ENCODE assay signal across 1 cellular context in the genomic region with DNA sequence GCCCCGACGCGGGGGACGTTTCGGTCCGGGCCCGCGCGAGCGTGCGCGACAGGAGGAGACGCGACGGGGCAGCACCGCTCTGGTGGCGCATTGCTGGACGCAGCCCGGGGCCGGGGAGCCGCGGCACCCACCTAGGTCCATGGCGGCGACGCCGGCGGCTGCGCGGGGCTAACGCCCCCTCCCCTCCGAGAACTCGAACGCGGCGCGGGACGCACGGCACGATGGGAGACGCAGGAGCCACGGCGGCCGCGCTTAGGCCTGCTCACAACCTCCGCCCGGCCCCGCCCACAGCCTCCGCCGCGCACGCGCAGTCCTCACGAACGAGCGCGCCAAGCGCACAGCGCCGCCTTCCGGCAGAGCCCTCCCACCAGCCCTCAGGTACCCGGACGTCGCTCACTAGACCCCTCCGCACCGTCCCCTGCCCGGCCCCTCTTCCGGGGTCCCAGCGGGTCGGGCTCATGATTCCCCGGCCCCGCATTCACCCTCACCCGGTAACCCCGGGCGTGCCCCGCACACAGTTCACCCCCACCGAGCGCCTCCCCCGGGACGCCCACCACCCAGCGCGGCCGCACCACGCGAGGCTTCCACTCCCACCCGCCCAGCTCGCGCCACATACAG.
TF ChIP-seq lines count a peak whose summit lies in the region.

A gene (minus strand): TSS at position 263 of the 618 bp plus-strand sequence. CDS start 122 bp downstream, at position 141.

TF ChIP-seq in K562, 482 proteins besides CTCF, POLR2A, EP300 and RAD21 (continued from another document and continues in another):
- TF ChIP-seq, protein P1, sequence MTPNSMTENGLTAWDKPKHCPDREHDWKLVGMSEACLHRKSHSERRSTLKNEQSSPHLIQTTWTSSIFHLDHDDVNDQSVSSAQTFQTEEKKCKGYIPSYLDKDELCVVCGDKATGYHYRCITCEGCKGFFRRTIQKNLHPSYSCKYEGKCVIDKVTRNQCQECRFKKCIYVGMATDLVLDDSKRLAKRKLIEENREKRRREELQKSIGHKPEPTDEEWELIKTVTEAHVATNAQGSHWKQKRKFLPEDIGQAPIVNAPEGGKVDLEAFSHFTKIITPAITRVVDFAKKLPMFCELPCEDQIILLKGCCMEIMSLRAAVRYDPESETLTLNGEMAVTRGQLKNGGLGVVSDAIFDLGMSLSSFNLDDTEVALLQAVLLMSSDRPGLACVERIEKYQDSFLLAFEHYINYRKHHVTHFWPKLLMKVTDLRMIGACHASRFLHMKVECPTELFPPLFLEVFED (CRISPR knock-in tag; conservative IDR thresholded peaks at IDR 0.05), result no peak
- no peak for TF ChIP-seq RBBP5 (IDR thresholded peaks at IDR 0.05; ENCODE audit: borderline replicate concordance, insufficient read depth, low read length, poor library complexity, severe bottlenecking)
- no peak for TF ChIP-seq MAFK (IDR thresholded peaks at IDR 0.05; ENCODE audit: low read length)
- TF ChIP-seq EZH2 (IDR thresholded peaks at IDR 0.05; ENCODE audit: borderline replicate concordance, low read depth, low read length), result no peak
- peak; percentile 33; the same call in 1 of the 2 replicates for TF ChIP-seq MTA3 (IDR thresholded peaks at IDR 0.05; ENCODE audit: borderline replicate concordance)
- peak; percentile 57 for TF ChIP-seq TBP (optimal IDR thresholded peaks at IDR 0.05; ENCODE audit: low read depth, low read length)
- no peak for TF ChIP-seq CHD4 (IDR thresholded peaks at IDR 0.05; ENCODE audit: insufficient read depth, insufficient replicate concordance, low read depth, low read length, poor library complexity, severe bottlenecking)
- peak; percentile 72 for TF ChIP-seq SP1 (CRISPR knock-in tag; IDR thresholded peaks at IDR 0.05)
- TF ChIP-seq, protein P2, sequence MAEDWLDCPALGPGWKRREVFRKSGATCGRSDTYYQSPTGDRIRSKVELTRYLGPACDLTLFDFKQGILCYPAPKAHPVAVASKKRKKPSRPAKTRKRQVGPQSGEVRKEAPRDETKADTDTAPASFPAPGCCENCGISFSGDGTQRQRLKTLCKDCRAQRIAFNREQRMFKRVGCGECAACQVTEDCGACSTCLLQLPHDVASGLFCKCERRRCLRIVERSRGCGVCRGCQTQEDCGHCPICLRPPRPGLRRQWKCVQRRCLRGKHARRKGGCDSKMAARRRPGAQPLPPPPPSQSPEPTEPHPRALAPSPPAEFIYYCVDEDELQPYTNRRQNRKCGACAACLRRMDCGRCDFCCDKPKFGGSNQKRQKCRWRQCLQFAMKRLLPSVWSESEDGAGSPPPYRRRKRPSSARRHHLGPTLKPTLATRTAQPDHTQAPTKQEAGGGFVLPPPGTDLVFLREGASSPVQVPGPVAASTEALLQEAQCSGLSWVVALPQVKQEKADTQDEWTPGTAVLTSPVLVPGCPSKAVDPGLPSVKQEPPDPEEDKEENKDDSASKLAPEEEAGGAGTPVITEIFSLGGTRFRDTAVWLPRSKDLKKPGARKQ (CRISPR knock-in tag; IDR thresholded peaks at IDR 0.05), result no peak
- TF ChIP-seq PYGO2 (tag; IDR thresholded peaks at IDR 0.05), result no peak
- TF ChIP-seq ZKSCAN8 (CRISPR knock-in tag; IDR thresholded peaks at IDR 0.05), result no peak
- TF ChIP-seq, protein P3, sequence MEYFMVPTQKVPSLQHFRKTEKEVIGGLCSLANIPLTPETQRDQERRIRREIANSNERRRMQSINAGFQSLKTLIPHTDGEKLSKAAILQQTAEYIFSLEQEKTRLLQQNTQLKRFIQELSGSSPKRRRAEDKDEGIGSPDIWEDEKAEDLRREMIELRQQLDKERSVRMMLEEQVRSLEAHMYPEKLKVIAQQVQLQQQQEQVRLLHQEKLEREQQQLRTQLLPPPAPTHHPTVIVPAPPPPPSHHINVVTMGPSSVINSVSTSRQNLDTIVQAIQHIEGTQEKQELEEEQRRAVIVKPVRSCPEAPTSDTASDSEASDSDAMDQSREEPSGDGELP (CRISPR knock-in tag; IDR thresholded peaks at IDR 0.05; ENCODE audit: borderline replicate concordance), result peak; percentile 52; the same call in 1 of the 2 replicates
- TF ChIP-seq, protein P4, sequence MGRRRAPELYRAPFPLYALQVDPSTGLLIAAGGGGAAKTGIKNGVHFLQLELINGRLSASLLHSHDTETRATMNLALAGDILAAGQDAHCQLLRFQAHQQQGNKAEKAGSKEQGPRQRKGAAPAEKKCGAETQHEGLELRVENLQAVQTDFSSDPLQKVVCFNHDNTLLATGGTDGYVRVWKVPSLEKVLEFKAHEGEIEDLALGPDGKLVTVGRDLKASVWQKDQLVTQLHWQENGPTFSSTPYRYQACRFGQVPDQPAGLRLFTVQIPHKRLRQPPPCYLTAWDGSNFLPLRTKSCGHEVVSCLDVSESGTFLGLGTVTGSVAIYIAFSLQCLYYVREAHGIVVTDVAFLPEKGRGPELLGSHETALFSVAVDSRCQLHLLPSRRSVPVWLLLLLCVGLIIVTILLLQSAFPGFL (CRISPR knock-in tag; IDR thresholded peaks at IDR 0.05), result no peak
- TF ChIP-seq NELFE (IDR thresholded peaks at IDR 0.05; ENCODE audit: insufficient read depth, insufficient read length), result no peak
- peak; percentile 54; the same call in 1 of the 2 replicates for TF ChIP-seq ZNF143 (CRISPR knock-in tag; IDR thresholded peaks at IDR 0.05)
- TF ChIP-seq, protein P5, sequence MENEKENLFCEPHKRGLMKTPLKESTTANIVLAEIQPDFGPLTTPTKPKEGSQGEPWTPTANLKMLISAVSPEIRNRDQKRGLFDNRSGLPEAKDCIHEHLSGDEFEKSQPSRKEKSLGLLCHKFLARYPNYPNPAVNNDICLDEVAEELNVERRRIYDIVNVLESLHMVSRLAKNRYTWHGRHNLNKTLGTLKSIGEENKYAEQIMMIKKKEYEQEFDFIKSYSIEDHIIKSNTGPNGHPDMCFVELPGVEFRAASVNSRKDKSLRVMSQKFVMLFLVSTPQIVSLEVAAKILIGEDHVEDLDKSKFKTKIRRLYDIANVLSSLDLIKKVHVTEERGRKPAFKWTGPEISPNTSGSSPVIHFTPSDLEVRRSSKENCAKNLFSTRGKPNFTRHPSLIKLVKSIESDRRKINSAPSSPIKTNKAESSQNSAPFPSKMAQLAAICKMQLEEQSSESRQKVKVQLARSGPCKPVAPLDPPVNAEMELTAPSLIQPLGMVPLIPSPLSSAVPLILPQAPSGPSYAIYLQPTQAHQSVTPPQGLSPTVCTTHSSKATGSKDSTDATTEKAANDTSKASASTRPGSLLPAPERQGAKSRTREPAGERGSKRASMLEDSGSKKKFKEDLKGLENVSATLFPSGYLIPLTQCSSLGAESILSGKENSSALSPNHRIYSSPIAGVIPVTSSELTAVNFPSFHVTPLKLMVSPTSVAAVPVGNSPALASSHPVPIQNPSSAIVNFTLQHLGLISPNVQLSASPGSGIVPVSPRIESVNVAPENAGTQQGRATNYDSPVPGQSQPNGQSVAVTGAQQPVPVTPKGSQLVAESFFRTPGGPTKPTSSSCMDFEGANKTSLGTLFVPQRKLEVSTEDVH (IDR thresholded peaks at IDR 0.05; ENCODE audit: low read depth, partially characterized antibody), result peak; percentile 38
- TF ChIP-seq CBX1 (IDR thresholded peaks at IDR 0.05; ENCODE audit: low read depth), result no peak
- no peak for TF ChIP-seq MCM5 (IDR thresholded peaks at IDR 0.05; ENCODE audit: low read depth)
- peak; percentile 33 for TF ChIP-seq FIP1L1 (IDR thresholded peaks at IDR 0.05; ENCODE audit: low read depth, low read length, poor library complexity, severe bottlenecking)
- 0 out of 2 replicates have a peak, but pooled peaks have one; percentile 3 for TF ChIP-seq STAG1 (CRISPR knock-in tag; IDR thresholded peaks at IDR 0.05; ENCODE audit: borderline replicate concordance)
- TF ChIP-seq NFRKB (IDR thresholded peaks at IDR 0.05; ENCODE audit: low read depth), result 0 out of 2 replicates have a peak, but pooled peaks have one; percentile 27
- 0 out of 2 replicates have a peak, but pooled peaks have one; percentile 53 for TF ChIP-seq ELF4 (CRISPR knock-in tag; IDR thresholded peaks at IDR 0.05)
- TF ChIP-seq XRCC3 (IDR thresholded peaks at IDR 0.05), result no peak
- no peak for TF ChIP-seq RAD51 (IDR thresholded peaks at IDR 0.05; ENCODE audit: borderline replicate concordance, low read depth)
- no peak for TF ChIP-seq KDM1A (IDR thresholded peaks at IDR 0.05)
- peak; percentile 22; the same call in 1 of the 2 replicates for TF ChIP-seq CHD2 (IDR thresholded peaks at IDR 0.05; ENCODE audit: low read depth, low read length)
- TF ChIP-seq, protein P6, sequence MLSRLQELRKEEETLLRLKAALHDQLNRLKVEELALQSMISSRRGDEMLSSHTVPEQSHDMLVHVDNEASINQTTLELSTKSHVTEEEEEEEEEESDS (CRISPR knock-in tag; IDR thresholded peaks at IDR 0.05), result no peak
- TF ChIP-seq ZC3H8 (IDR thresholded peaks at IDR 0.05), result no peak
- TF ChIP-seq ZNF124 (CRISPR knock-in tag; IDR thresholded peaks at IDR 0.05), result no peak
- TF ChIP-seq, protein P7, sequence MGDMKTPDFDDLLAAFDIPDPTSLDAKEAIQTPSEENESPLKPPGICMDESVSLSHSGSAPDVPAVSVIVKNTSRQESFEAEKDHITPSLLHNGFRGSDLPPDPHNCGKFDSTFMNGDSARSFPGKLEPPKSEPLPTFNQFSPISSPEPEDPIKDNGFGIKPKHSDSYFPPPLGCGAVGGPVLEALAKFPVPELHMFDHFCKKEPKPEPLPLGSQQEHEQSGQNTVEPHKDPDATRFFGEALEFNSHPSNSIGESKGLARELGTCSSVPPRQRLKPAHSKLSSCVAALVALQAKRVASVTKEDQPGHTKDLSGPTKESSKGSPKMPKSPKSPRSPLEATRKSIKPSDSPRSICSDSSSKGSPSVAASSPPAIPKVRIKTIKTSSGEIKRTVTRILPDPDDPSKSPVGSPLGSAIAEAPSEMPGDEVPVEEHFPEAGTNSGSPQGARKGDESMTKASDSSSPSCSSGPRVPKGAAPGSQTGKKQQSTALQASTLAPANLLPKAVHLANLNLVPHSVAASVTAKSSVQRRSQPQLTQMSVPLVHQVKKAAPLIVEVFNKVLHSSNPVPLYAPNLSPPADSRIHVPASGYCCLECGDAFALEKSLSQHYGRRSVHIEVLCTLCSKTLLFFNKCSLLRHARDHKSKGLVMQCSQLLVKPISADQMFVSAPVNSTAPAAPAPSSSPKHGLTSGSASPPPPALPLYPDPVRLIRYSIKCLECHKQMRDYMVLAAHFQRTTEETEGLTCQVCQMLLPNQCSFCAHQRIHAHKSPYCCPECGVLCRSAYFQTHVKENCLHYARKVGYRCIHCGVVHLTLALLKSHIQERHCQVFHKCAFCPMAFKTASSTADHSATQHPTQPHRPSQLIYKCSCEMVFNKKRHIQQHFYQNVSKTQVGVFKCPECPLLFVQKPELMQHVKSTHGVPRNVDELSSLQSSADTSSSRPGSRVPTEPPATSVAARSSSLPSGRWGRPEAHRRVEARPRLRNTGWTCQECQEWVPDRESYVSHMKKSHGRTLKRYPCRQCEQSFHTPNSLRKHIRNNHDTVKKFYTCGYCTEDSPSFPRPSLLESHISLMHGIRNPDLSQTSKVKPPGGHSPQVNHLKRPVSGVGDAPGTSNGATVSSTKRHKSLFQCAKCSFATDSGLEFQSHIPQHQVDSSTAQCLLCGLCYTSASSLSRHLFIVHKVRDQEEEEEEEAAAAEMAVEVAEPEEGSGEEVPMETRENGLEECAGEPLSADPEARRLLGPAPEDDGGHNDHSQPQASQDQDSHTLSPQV (IDR thresholded peaks at IDR 0.05), result peak; percentile 27; the same call in 1 of the 2 replicates
- TF ChIP-seq NFE2L1 (tag; IDR thresholded peaks at IDR 0.05; ENCODE audit: borderline replicate concordance, low read depth), result no peak
- TF ChIP-seq, protein P8, sequence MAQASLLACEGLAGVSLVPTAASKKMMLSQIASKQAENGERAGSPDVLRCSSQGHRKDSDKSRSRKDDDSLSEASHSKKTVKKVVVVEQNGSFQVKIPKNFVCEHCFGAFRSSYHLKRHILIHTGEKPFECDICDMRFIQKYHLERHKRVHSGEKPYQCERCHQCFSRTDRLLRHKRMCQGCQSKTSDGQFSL (CRISPR knock-in tag; IDR thresholded peaks at IDR 0.05), result no peak
- TF ChIP-seq, protein P8 (tag; IDR thresholded peaks at IDR 0.05), result no peak
- TF ChIP-seq XRCC5 (IDR thresholded peaks at IDR 0.05; ENCODE audit: low read depth, low read length), result 0 out of 2 replicates have a peak, but pooled peaks have one; percentile 65
- no peak for TF ChIP-seq FOXK2 (conservative IDR thresholded peaks at IDR 0.05 in 1 of 2, IDR thresholded peaks at IDR 0.05 in 1 of 2; ENCODE audit: low read depth in 2 of 2)
- TF ChIP-seq ZNF695 (CRISPR knock-in tag; IDR thresholded peaks at IDR 0.05), result no peak
- TF ChIP-seq SAFB2 (IDR thresholded peaks at IDR 0.05; ENCODE audit: borderline replicate concordance, low read depth, low read length, severe bottlenecking), result no peak
- TF ChIP-seq, protein P9, sequence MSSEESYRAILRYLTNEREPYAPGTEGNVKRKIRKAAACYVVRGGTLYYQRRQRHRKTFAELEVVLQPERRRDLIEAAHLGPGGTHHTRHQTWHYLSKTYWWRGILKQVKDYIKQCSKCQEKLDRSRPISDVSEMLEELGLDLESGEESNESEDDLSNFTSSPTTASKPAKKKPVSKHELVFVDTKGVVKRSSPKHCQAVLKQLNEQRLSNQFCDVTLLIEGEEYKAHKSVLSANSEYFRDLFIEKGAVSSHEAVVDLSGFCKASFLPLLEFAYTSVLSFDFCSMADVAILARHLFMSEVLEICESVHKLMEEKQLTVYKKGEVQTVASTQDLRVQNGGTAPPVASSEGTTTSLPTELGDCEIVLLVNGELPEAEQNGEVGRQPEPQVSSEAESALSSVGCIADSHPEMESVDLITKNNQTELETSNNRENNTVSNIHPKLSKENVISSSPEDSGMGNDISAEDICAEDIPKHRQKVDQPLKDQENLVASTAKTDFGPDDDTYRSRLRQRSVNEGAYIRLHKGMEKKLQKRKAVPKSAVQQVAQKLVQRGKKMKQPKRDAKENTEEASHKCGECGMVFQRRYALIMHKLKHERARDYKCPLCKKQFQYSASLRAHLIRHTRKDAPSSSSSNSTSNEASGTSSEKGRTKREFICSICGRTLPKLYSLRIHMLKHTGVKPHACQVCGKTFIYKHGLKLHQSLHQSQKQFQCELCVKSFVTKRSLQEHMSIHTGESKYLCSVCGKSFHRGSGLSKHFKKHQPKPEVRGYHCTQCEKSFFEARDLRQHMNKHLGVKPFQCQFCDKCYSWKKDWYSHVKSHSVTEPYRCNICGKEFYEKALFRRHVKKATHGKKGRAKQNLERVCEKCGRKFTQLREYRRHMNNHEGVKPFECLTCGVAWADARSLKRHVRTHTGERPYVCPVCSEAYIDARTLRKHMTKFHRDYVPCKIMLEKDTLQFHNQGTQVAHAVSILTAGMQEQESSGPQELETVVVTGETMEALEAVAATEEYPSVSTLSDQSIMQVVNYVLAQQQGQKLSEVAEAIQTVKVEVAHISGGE (CRISPR knock-in tag; IDR thresholded peaks at IDR 0.05), result peak in 2 of 3 experiments; percentile 28 to 69; a peak in 2 of 6 replicates
- no peak for TF ChIP-seq ZNF551 (CRISPR knock-in tag; IDR thresholded peaks at IDR 0.05)
- TF ChIP-seq ZNF707 (CRISPR knock-in tag; conservative IDR thresholded peaks at IDR 0.05), result no peak
- TF ChIP-seq PTTG1 (tag; IDR thresholded peaks at IDR 0.05; ENCODE audit: low read depth), result no peak
- no peak; the same call in none of the 2 replicates for TF ChIP-seq MYC (IDR thresholded peaks at IDR 0.05; ENCODE audit: low read depth, low read length)
- TF ChIP-seq MYC (CRISPR knock-in tag; IDR thresholded peaks at IDR 0.05; ENCODE audit: borderline replicate concordance, low read depth), result 0 out of 2 replicates have a peak, but pooled peaks have one; percentile 28
- TF ChIP-seq ERF (CRISPR knock-in tag; IDR thresholded peaks at IDR 0.05), result no peak
- TF ChIP-seq SIRT6 (IDR thresholded peaks at IDR 0.05; ENCODE audit: low read depth, low read length), result no peak
- no peak for TF ChIP-seq HDGF (IDR thresholded peaks at IDR 0.05)
- no peak for TF ChIP-seq MAFG (tag; conservative IDR thresholded peaks at IDR 0.05)
- no peak for TF ChIP-seq ZNF561 (CRISPR knock-in tag; conservative IDR thresholded peaks at IDR 0.05)
- no peak for TF ChIP-seq ZNF668 (CRISPR knock-in tag; IDR thresholded peaks at IDR 0.05)
